In the genomic region with DNA sequence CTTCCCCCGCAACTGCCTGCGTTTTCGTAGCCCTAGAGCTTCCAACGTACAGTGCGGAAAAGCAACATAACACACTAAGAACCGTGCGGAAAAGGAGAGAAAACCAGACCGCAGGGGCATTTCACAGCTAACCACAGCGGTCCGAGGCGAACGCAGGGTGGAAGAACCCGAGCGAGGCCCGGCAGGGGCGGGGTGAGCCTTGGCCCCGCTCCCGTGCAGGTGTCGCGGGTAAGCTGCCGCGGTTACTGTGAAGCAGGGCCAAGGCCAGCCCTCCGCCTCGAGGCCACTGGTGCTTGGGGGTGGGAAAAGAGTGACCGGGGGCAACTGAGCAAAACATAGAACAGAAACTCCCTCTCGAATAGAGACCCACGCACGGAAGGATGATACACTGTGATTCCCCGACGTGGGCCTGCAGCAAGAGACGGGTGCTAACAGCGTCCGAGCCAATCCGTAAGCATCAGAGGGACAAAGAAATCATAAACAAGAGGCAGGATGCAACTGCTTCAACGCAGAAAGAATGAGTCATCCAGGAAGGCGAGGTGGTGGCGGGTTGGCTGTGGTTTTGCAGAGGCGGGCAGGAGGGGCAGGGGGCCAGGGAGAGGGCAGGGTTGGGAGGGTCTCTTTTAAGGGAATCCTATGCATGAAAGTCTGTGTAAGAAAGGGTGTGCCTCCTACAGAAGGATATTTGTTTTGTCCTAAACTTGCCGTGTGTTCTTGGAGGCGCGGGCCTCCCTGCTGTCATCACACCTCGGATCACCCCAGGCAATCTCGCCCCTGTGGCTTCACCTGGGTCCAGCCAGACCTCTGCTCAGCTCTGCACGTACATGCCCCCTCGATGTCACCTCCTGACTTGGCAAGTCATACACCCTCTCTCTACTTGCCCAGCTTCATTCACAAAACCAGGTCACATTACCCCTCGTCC, we compare ENCODE assay signal across 9 cellular contexts. TPM values are rescaled to one million over a fixed set of nuclear protein-coding genes. Genes with fewer than 3 reads are reported as not detected.
DNase-seq lines count a peak whose midpoint lies in the region; ATAC-seq and TF ChIP-seq lines count a peak whose summit lies in the region.
"Had no signal": no experiment of that assay in that cellular context is flagged by ENCODE, and none has a peak within 500 bp of the region (broad histone marks: within the 10 kb centered on the region; RNA-seq: fewer than 3 reads in every experiment).

No MANE protein-coding gene starts in this region.

- H3K4me3 ChIP-seq in RWPE2 (ENCODE audit: severe bottlenecking): no peak overlapping the region
- H3K4me3 ChIP-seq: body of pancreas, vagina had no signal

- H3K27ac ChIP-seq in RWPE2 (ENCODE audit: poor library complexity, severe bottlenecking): no peak overlapping the region
- H3K27ac ChIP-seq: body of pancreas, vagina had no signal

- DNase-seq in RWPE2 (ENCODE audit: low spot score) (no peak), cardiac septum (ENCODE audit: low spot score) (no peak), NCI-H345 treated with DMSO at 0.1 percent for 48 hours (lab: John Stamatoyannopoulos, UW; ENCODE audit: unreplicated experiment) (no peak)
- peak in 9 of 10 donors; percentile 33 to 77 (median 51) for DNase-seq in naive thymus-derived CD8-positive, alpha-beta T cell

- intact Hi-C loops in cardiac septum (cut with DNase I): no loop called here

- no peaks in the 10 kb centered on the region for H3K36me3 ChIP-seq in RWPE2 (ENCODE audit: low read depth)
- H3K36me3 ChIP-seq: vagina had no signal

- no peak for TF ChIP-seq CTCF in RWPE2 (IDR thresholded peaks at IDR 0.05; ENCODE audit: poor library complexity, severe bottlenecking)

- H3K4me3 Mint-ChIP-seq in activated naive CD4-positive, alpha-beta T cell treated with anti-CD3 and anti-CD28 coated beads, Interleukin-2, amount 50 U/mL, for 24 hours: peak overlapping the region; percentile 90
- peak overlapping the region; percentile 74 to 88 (median 80) for H3K4me3 Mint-ChIP-seq in naive thymus-derived CD8-positive, alpha-beta T cell

- POLR2A ChIA-PET in naive thymus-derived CD8-positive, alpha-beta T cell (lab: Charles Lee): interaction anchor here (1.1 kb wide), 1 partner anchor 16 kb away, joined by 5 read pairs; no protein-coding TSS in a partner anchor

- H3K4me1 Mint-ChIP-seq in activated naive CD4-positive, alpha-beta T cell treated with anti-CD3 and anti-CD28 coated beads, Interleukin-2, amount 50 U/mL, for 24 hours: peaks cover 19% of the 10 kb centered on the region
- H3K4me1 Mint-ChIP-seq in naive thymus-derived CD8-positive, alpha-beta T cell: peaks cover 16 to 26% (median 23%) of the 10 kb centered on the region in 4 donors

- no peaks in the 10 kb centered on the region for H3K27me3 ChIP-seq in RWPE2 (ENCODE audit: insufficient read depth, poor library complexity, severe bottlenecking)
- H3K27me3 ChIP-seq: body of pancreas, vagina had no signal

- H3K4me1 ChIP-seq in RWPE2 (ENCODE audit: insufficient read depth, poor library complexity, severe bottlenecking): no peaks in the 10 kb centered on the region
- H3K4me1 ChIP-seq: body of pancreas, vagina had no signal

- H3K9me3 Mint-ChIP-seq in activated naive CD4-positive, alpha-beta T cell treated with anti-CD3 and anti-CD28 coated beads, Interleukin-2, amount 50 U/mL, for 24 hours: no peaks in the 10 kb centered on the region
- no peaks in the 10 kb centered on the region for H3K9me3 Mint-ChIP-seq in naive thymus-derived CD8-positive, alpha-beta T cell

- H3K9me3 ChIP-seq in RWPE2 (ENCODE audit: severe bottlenecking): no peaks in the 10 kb centered on the region
- H3K9me3 ChIP-seq: body of pancreas, vagina had no signal

- peak overlapping the region; percentile 94 for H3K27ac Mint-ChIP-seq in activated naive CD4-positive, alpha-beta T cell treated with anti-CD3 and anti-CD28 coated beads, Interleukin-2, amount 50 U/mL, for 24 hours
- H3K27ac Mint-ChIP-seq in naive thymus-derived CD8-positive, alpha-beta T cell: peak overlapping the region; percentile 82 to 95 (median 89)

- ATAC-seq in GM19328 (IDR thresholded peaks at IDR 0.05; ENCODE audit: unreplicated experiment): peak; percentile 71
- ATAC-seq in HG03520 (IDR thresholded peaks at IDR 0.05; ENCODE audit: unreplicated experiment): peak; percentile 71
- peak; percentile 46; the same call in 2 of the 3 replicates for ATAC-seq in RWPE2 (ENCODE audit: low read depth)
- peak; percentile 88 to 89 for ATAC-seq in naive thymus-derived CD8-positive, alpha-beta T cell
- ATAC-seq: body of pancreas had no signal

- H3K27me3 Mint-ChIP-seq in activated naive CD4-positive, alpha-beta T cell treated with anti-CD3 and anti-CD28 coated beads, Interleukin-2, amount 50 U/mL, for 24 hours: peaks cover 16% of the 10 kb centered on the region
- peaks cover 10 to 31% (median 26%) of the 10 kb centered on the region in 5 donors for H3K27me3 Mint-ChIP-seq in naive thymus-derived CD8-positive, alpha-beta T cell

- H3K36me3 Mint-ChIP-seq in activated naive CD4-positive, alpha-beta T cell treated with anti-CD3 and anti-CD28 coated beads, Interleukin-2, amount 50 U/mL, for 24 hours: no peaks in the 10 kb centered on the region
- peaks cover 0 to 2% (median 0%) of the 10 kb centered on the region in 3 donors for H3K36me3 Mint-ChIP-seq in naive thymus-derived CD8-positive, alpha-beta T cell

RNA-seq across cellular contexts. Expression of gene GNG4, which starts 7.3 kb away (rescaled TPM):
- not detected for total RNA-seq in naive thymus-derived CD8-positive, alpha-beta T cell
- polyA plus RNA-seq in naive thymus-derived CD8-positive, alpha-beta T cell: not detected
- 0.24 TPM for total RNA-seq in cardiac septum

Comparison
In these comparisons a context has a peak if more than half of its experiments do, and no peak if none do; other contexts are left out.
1. DNase-seq: peak in naive thymus-derived CD8-positive, alpha-beta T cell (9 of 10); none in RWPE2 (single experiment), cardiac septum (single experiment) and NCI-H345 treated with DMSO at 0.1 percent for 48 hours (single experiment).
2. Peak in every context shown above with its lines, with median percentiles within 50 percentile points of each other: ATAC-seq.